Comparison of ENCODE assay signal across 1 cellular context in the genomic region with DNA sequence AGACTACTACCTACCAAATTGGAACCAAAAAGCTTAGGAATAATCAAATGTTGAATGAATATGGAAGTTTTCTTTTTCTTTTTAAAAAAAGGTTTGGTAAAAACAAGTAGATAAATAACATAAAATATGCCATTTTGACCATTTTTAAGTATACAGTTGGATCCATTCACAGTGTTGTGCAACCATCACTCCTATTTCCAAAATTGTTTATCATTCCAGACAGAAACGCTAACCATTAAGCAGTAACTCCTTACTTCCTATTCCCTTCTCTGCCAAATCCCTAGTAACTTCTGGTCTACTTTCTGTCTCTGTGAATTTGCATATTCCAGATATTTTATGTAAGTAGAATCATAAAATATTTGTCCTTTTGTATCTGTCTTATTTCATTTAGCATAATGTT.
TF ChIP-seq lines count a peak whose summit lies in the region.

No MANE protein-coding gene starts in this region.

TF ChIP-seq in IMR-90, 13 proteins besides CTCF, POLR2A, EP300 and RAD21:
- no peak for TF ChIP-seq RFX5 (IDR thresholded peaks at IDR 0.05; ENCODE audit: low read depth, low read length)
- TF ChIP-seq BHLHE40 (IDR thresholded peaks at IDR 0.05; ENCODE audit: low read depth, low read length) = no peak
- peak; percentile 71 for TF ChIP-seq CEBPB (IDR thresholded peaks at IDR 0.05; ENCODE audit: low read depth, low read length)
